Comparison of ENCODE assay signal across 15 cellular contexts in genomic region chr5:167657016-167657415, GRCh38.
A peak's percentile ranks its signal among the peaks of the same experiment; 100 is the strongest.
DNase-seq lines count a peak whose midpoint lies in the region; ATAC-seq and TF ChIP-seq lines count a peak whose summit lies in the region.
"Had no signal": no experiment of that assay in that cellular context is flagged by ENCODE, and none has a peak within 500 bp of the region (broad histone marks: within the 10 kb centered on the region; RNA-seq: fewer than 3 reads in every experiment).

No MANE protein-coding gene starts in this region.

- no peak overlapping the region for H2AK5ac ChIP-seq in neuronal stem cell (ENCODE audit: low read depth, low read length)

- H4K8ac ChIP-seq in neuronal stem cell (ENCODE audit: low read depth, low read length): no peak overlapping the region

- intact Hi-C loops in PC-3 (cut with micrococcal nuclease): no loop called here
- intact Hi-C loops in sciatic nerve (cut with DNase I): no loop called here

- WGBS in neuronal stem cell (ENCODE audit: extremely low coverage in 2 of 2, insufficient read length in 2 of 2, insufficient replicate concordance in 1 of 2), 2 donors: no CpG with 5 or more reads among the region's 3 CpGs

- peaks cover 10% of the 10 kb centered on the region for H3F3A ChIP-seq in PC-3 (ENCODE audit: low read length, unreplicated experiment)

- no peak overlapping the region for H2BK5ac ChIP-seq in neuronal stem cell (ENCODE audit: low read length)

- H3K36me3 ChIP-seq in PC-3 (ENCODE audit: low read depth, low read length): no peaks in the 10 kb centered on the region
- peaks cover 0 to 3% of the 10 kb centered on the region in 2 donors for H3K36me3 ChIP-seq in neuronal stem cell (replicated peaks in 1 of 2; ENCODE audit: control insufficient read depth in 2 of 2, insufficient read depth in 2 of 2, low read length in 2 of 2)
- H3K36me3 ChIP-seq: BE2C had no signal

- H3K79me2 ChIP-seq in PC-3 (ENCODE audit: low read length): no peaks in the 10 kb centered on the region

- no peaks in the 10 kb centered on the region for H3K9me2 ChIP-seq in PC-3 (replicated peaks; ENCODE audit: low read length)

- H2AFZ ChIP-seq in PC-3 (ENCODE audit: low read length) (peak overlapping the region; percentile 30; the same call in 1 of the 2 replicates), neuronal stem cell (ENCODE audit: low read length) (no peak overlapping the region)
- H2AFZ ChIP-seq: GM23338 had no signal

- H3K4me2 ChIP-seq in PC-3 (ENCODE audit: low read length): peak overlapping the region; percentile 44
- no peak overlapping the region for H3K4me2 ChIP-seq in neuronal stem cell (ENCODE audit: insufficient read depth, low read length, poor library complexity, severe bottlenecking)
- H3K4me2 ChIP-seq: GM23338 had no signal

- no peak overlapping the region for H2BK12ac ChIP-seq in neuronal stem cell (ENCODE audit: low read length)

- TF ChIP-seq CTCF in PC-3 (conservative IDR thresholded peaks at IDR 0.05; ENCODE audit: low read depth, low read length): no peak
- TF ChIP-seq CTCF in omental fat pad (IDR thresholded peaks at IDR 0.05): no peak

- H3K79me1 ChIP-seq in neuronal stem cell (ENCODE audit: low read depth, low read length): no peaks in the 10 kb centered on the region

- H2BK120ac ChIP-seq in neuronal stem cell (ENCODE audit: low read depth, low read length): no peak overlapping the region

- no peak overlapping the region for H3K4ac ChIP-seq in neuronal stem cell (ENCODE audit: low read length)

- no peak overlapping the region for H2BK15ac ChIP-seq in neuronal stem cell (ENCODE audit: low read length)

- H3K9ac ChIP-seq in PC-3 (ENCODE audit: low read length) (no peak overlapping the region), neuronal stem cell (ENCODE audit: low read depth, low read length, poor library complexity) (no peak overlapping the region)

- H3K23ac ChIP-seq in neuronal stem cell (ENCODE audit: low read depth, low read length, poor library complexity): no peak overlapping the region

- no peaks in the 10 kb centered on the region for H3K9me3 ChIP-seq in PC-3 (ENCODE audit: low read length)
- no peaks in the 10 kb centered on the region for H3K9me3 ChIP-seq in neuronal stem cell (replicated peaks in 1 of 2; ENCODE audit: control insufficient read depth in 2 of 2, insufficient read depth in 1 of 2, low read depth in 1 of 2, low read length in 2 of 2)
- H3K9me3 ChIP-seq: BE2C, Caco-2 had no signal

- H3K18ac ChIP-seq in neuronal stem cell (ENCODE audit: low read length): no peak overlapping the region

- H3K27me3 ChIP-seq in PC-3 (ENCODE audit: low read length) (no peaks in the 10 kb centered on the region), neuronal stem cell (ENCODE audit: control insufficient read depth in 3 of 3, insufficient read depth in 3 of 3, low read depth in 1 of 3, low read length in 3 of 3) (no peaks in the 10 kb centered on the region)
- H3K27me3 ChIP-seq: BE2C had no signal

- no TSS peak for BruUV-seq in PC-3 (replicated peaks; lab: Mats Ljungman, UMichigan)

- DNase-seq in PC-3 (peak; percentile 21), amniotic epithelial cell (ENCODE audit: low read depth) (peak; percentile 69), kidney glomerular epithelial cell (lab: John Stamatoyannopoulos, UW) (peak; percentile 12), neuronal stem cell (ENCODE audit: low spot score) (peak; percentile 23), sciatic nerve (ENCODE audit: low spot score) (no peak), omental fat pad (ENCODE audit: low spot score) (no peak), iPS-NIHi11 (ENCODE audit: low spot score) (no peak)
- DNase-seq: ACHN; BE2C; C1 segment of cervical spinal cord; Caco-2; CD4-positive, CD25-positive, alpha-beta regulatory T cell; GDM1; HCEC 1CT had no signal

- H3K27ac ChIP-seq in PC-3 (ENCODE audit: low read length): no peak overlapping the region
- H3K27ac ChIP-seq in neuronal stem cell (replicated peaks; ENCODE audit: low read length): no peak overlapping the region

- ATAC-seq in PC-3 (no peak; the same call in 1 of the 2 replicates), sciatic nerve (no peak), omental fat pad (ENCODE audit: low FRiP score) (no peak)
- ATAC-seq: GM23338 had no signal

- CTCF ChIA-PET in PC-3 (lab: Charles Lee): no interaction called here

- H4K91ac ChIP-seq in neuronal stem cell (ENCODE audit: low read depth, low read length, poor library complexity): no peak overlapping the region

- H3K4me1 ChIP-seq in PC-3 (ENCODE audit: insufficient read depth, low read length) (peaks cover 36% of the 10 kb centered on the region), neuronal stem cell (ENCODE audit: control insufficient read depth in 2 of 2, insufficient read depth in 1 of 2, low read depth in 1 of 2, low read length in 2 of 2) (peaks cover 0 to 3% of the 10 kb centered on the region in 2 donors)
- H3K4me1 ChIP-seq: BE2C had no signal

- H4K20me1 ChIP-seq in PC-3 (ENCODE audit: low read length): no peaks in the 10 kb centered on the region

- POLR2A ChIA-PET in PC-3 (lab: Charles Lee; ENCODE audit: unreplicated experiment): no interaction called here

- H3K14ac ChIP-seq in neuronal stem cell (ENCODE audit: low read length): no peak overlapping the region

- H3K4me3 ChIP-seq in PC-3 (ENCODE audit: low read length): no peak overlapping the region
- no peak overlapping the region for H3K4me3 ChIP-seq in neuronal stem cell (ENCODE audit: low read length in 2 of 2)
- H3K4me3 ChIP-seq: GM23338 had no signal

Comparison
In these comparisons a context has a peak if more than half of its experiments do, and no peak if none do; other contexts are left out.
1. DNase-seq: peak in PC-3 (single experiment), amniotic epithelial cell (single experiment), kidney glomerular epithelial cell (single experiment) and neuronal stem cell (single experiment); none in sciatic nerve (single experiment), omental fat pad (single experiment) and iPS-NIHi11 (single experiment).